ENCODE assay signal across 12 cellular contexts in the genomic region with DNA sequence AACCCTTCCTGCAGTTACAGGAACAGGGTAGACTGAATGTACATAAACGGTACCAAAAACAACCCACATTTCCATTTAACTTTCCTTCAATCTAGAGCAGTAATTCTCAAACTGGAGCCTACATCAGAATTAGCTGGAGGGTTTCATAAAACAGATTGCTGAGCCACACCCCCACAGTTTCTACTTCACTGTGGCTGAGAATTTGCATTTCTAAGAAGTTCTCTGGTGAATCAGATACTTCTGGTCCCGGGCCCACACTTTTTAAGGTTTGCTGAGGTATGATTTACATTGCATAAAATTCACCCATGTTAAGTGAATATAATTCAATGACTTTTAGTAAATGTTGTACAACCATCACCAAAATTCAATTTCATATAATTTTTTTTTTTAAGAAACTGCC.
DNase-seq lines count a peak whose midpoint lies in the region; ATAC-seq and TF ChIP-seq lines count a peak whose summit lies in the region.
"Had no signal": no experiment of that assay in that cellular context is flagged by ENCODE, and none has a peak within 500 bp of the region (broad histone marks: within the 10 kb centered on the region; RNA-seq: fewer than 3 reads in every experiment).

No MANE protein-coding gene starts in this region.

- ATAC-seq in HG03095 (IDR thresholded peaks at IDR 0.05; ENCODE audit: unreplicated experiment) (peak; percentile 71), foreskin keratinocyte (no peak)

- no peaks in the 10 kb centered on the region for H3K27me3 Mint-ChIP-seq in stimulated activated naive CD8-positive, alpha-beta T cell treated with anti-CD3 and anti-CD28 coated beads, Interleukin-15, Interleukin-2, amounts not matched to agents 100 ng/mL and 50 ng/mL, for 24 hours
- H3K27me3 Mint-ChIP-seq: progenitor cell of endocrine pancreas had no signal

- in situ Hi-C loops in astrocyte of the spinal cord (cut with HindIII; ENCODE audit: low sequenced_read_pairs) = loop anchor here (25.0 kb wide), 1 partner anchor 510 kb away; no protein-coding TSS in a partner anchor

- TF ChIP-seq CTCF in astrocyte of the spinal cord (IDR thresholded peaks at IDR 0.05; ENCODE audit: low read depth, low read length) (no peak), colonic mucosa (IDR thresholded peaks at IDR 0.05) (no peak), foreskin keratinocyte (conservative IDR thresholded peaks at IDR 0.05) (no peak)

- no peak overlapping the region for H3K9ac ChIP-seq in colonic mucosa (ENCODE audit: low read depth in 2 of 2, low read length in 2 of 2)

- peak overlapping the region; percentile 47 for H3K27ac Mint-ChIP-seq in stimulated activated naive CD8-positive, alpha-beta T cell treated with anti-CD3 and anti-CD28 coated beads, Interleukin-15, Interleukin-2, amounts not matched to agents 100 ng/mL and 50 ng/mL, for 24 hours
- H3K27ac Mint-ChIP-seq: progenitor cell of endocrine pancreas had no signal

- H3K4me3 Mint-ChIP-seq in stimulated activated naive CD8-positive, alpha-beta T cell treated with anti-CD3 and anti-CD28 coated beads, Interleukin-15, Interleukin-2, amounts not matched to agents 100 ng/mL and 50 ng/mL, for 24 hours = no peak overlapping the region

- H3K27me3 ChIP-seq in colonic mucosa = no peaks in the 10 kb centered on the region
- H3K27me3 ChIP-seq in foreskin keratinocyte = no peaks in the 10 kb centered on the region

- H3K9me3 ChIP-seq in colonic mucosa = no peaks in the 10 kb centered on the region

- H3K4me1 ChIP-seq in colonic mucosa (no peaks in the 10 kb centered on the region), foreskin keratinocyte (no peaks in the 10 kb centered on the region)

- H3K4me1 Mint-ChIP-seq in stimulated activated naive CD8-positive, alpha-beta T cell treated with anti-CD3 and anti-CD28 coated beads, Interleukin-15, Interleukin-2, amounts not matched to agents 100 ng/mL and 50 ng/mL, for 24 hours (ENCODE audit: low read depth) = peaks cover 43% of the 10 kb centered on the region

- peaks cover 19% of the 10 kb centered on the region for H3K36me3 Mint-ChIP-seq in stimulated activated naive CD8-positive, alpha-beta T cell treated with anti-CD3 and anti-CD28 coated beads, Interleukin-15, Interleukin-2, amounts not matched to agents 100 ng/mL and 50 ng/mL, for 24 hours (ENCODE audit: low read depth)

- H3K27ac ChIP-seq in colonic mucosa (no peak overlapping the region), foreskin keratinocyte (no peak overlapping the region)
- H3K27ac ChIP-seq: SK-N-MC had no signal

- H3K36me3 ChIP-seq in colonic mucosa = no peaks in the 10 kb centered on the region

- intact Hi-C loops in colonic mucosa (cut with DNase I) = no loop called here

- DNase-seq in activated effector memory CD4-positive, alpha-beta T cell treated with anti-CD3 and anti-CD28 coated beads, Interleukin-2, amount 50 U/mL, for 16 hours = peak; percentile 63
- DNase-seq in activated effector memory CD4-positive, alpha-beta T cell treated with Interleukin-2 at 50 U/mL for 16 hours = no peak
- peak; percentile 23 for DNase-seq in astrocyte of the spinal cord (ENCODE audit: low read depth, low spot score)
- DNase-seq in colonic mucosa = no peak
- no peak for DNase-seq in foreskin keratinocyte
- DNase-seq in DMS114 treated with DMSO at 0.1 percent for 48 hours (lab: John Stamatoyannopoulos, UW; ENCODE audit: unreplicated experiment) = no peak
- DNase-seq: H7, MV-4-11 had no signal

- H3K9me3 Mint-ChIP-seq in stimulated activated naive CD8-positive, alpha-beta T cell treated with anti-CD3 and anti-CD28 coated beads, Interleukin-15, Interleukin-2, amounts not matched to agents 100 ng/mL and 50 ng/mL, for 24 hours = peaks cover 5% of the 10 kb centered on the region

- H3K4me3 ChIP-seq in astrocyte of the spinal cord (ENCODE audit: low read depth, low read length) (no peak overlapping the region), colonic mucosa (no peak overlapping the region)
- H3K4me3 ChIP-seq: SK-N-MC had no signal

Comparison
In these comparisons a context has a peak if more than half of its experiments do, and no peak if none do; other contexts are left out.
1. DNase-seq: peak in activated effector memory CD4-positive, alpha-beta T cell treated with anti-CD3 and anti-CD28 coated beads, Interleukin-2, amount 50 U/mL, for 16 hours (single experiment) and astrocyte of the spinal cord (single experiment); none in activated effector memory CD4-positive, alpha-beta T cell treated with Interleukin-2 at 50 U/mL for 16 hours (single experiment), colonic mucosa (single experiment), foreskin keratinocyte (0 of 2) and DMS114 treated with DMSO at 0.1 percent for 48 hours (single experiment).